ENCODE assay signal across 10 cellular contexts in the genomic region with DNA sequence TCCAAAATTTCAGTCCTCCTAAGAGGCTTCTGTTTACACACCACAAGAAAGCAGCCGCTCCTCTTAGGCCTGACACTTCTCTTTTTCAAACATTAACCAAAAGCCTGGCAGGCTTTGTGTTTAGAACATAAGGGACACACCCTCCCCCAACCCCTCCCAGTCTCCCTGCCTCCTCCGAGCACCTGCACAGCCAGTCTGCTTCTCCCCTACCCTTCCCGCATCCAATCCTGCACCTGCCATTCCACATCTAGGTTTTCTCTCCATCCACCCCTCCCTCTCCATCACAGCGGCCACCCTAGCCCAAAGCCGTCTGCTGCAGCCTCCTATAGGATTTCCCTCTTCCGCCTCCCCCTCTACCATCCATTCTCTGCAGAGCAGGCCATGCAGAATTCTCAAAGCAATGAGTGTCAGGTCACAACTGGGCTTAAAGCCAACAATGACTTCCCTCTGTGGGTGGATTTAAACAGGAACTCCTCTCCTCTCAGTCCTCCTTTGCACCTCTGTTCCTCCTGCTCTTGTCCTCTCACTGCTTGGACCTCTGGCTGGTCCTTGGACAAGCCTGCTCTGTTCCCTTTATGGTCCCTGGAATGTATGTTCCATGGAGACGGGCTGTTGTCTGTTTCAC.
DNase-seq lines count a peak whose midpoint lies in the region; ATAC-seq and TF ChIP-seq lines count a peak whose summit lies in the region.
"Had no signal": no experiment of that assay in that cellular context is flagged by ENCODE, and none has a peak within 500 bp of the region (broad histone marks: within the 10 kb centered on the region; RNA-seq: fewer than 3 reads in every experiment).

No MANE protein-coding gene starts in this region.

- H3K4me1 Mint-ChIP-seq in T-helper 17 cell = peaks cover 10% of the 10 kb centered on the region
- peaks cover 14% of the 10 kb centered on the region for H3K4me1 Mint-ChIP-seq in stimulated activated naive CD8-positive, alpha-beta T cell treated with anti-CD3 and anti-CD28 coated beads, Interleukin-15, amount 100 ng/mL, for 72 hours
- H3K4me1 Mint-ChIP-seq in natural killer cell treated with Interleukin-12 subunit alpha and Interleukin-12 subunit beta and Interleukin-15 and Interleukin-18, amount 100 ng/mL, for 72 hours (ENCODE audit: low read depth in 2 of 2) = peaks cover 0 to 4% of the 10 kb centered on the region in 2 donors

- ATAC-seq in T-helper 17 cell (no peak), mucosa of descending colon (peak; percentile 87), right cardiac atrium (no peak)
- ATAC-seq in stimulated activated naive CD8-positive, alpha-beta T cell treated with anti-CD3 and anti-CD28 coated beads, Interleukin-15, amount 100 ng/mL, for 72 hours = no peak
- no peak for ATAC-seq in natural killer cell treated with Interleukin-12 subunit alpha and Interleukin-12 subunit beta and Interleukin-15 and Interleukin-18, amount 100 ng/mL, for 72 hours

- H3K27ac Mint-ChIP-seq in T-helper 17 cell = peak overlapping the region; percentile 21
- no peak overlapping the region for H3K27ac Mint-ChIP-seq in stimulated activated naive CD8-positive, alpha-beta T cell treated with anti-CD3 and anti-CD28 coated beads, Interleukin-15, amount 100 ng/mL, for 72 hours
- no peak overlapping the region for H3K27ac Mint-ChIP-seq in natural killer cell treated with Interleukin-12 subunit alpha and Interleukin-12 subunit beta and Interleukin-15 and Interleukin-18, amount 100 ng/mL, for 72 hours

- WGBS in right cardiac atrium = 67% methylated on average over 7 of the region's 7 CpGs

- intact Hi-C loops in mucosa of descending colon (cut with DNase I, micrococcal nuclease) = loop anchor here in 1 of 2 donors (10.0 kb wide), 1 partner anchor 231 kb away; no protein-coding TSS in a partner anchor
- intact Hi-C loops in right cardiac atrium (cut with DNase I) = loop anchor here in 3 of 4 donors (5.0 to 10.0 kb wide), 3 partner anchors 233 to 461 kb away; no protein-coding TSS in a partner anchor

- H3K27me3 Mint-ChIP-seq in T-helper 17 cell = peaks cover 49% of the 10 kb centered on the region
- H3K27me3 Mint-ChIP-seq in stimulated activated naive CD8-positive, alpha-beta T cell treated with anti-CD3 and anti-CD28 coated beads, Interleukin-15, amount 100 ng/mL, for 72 hours = peaks cover 9% of the 10 kb centered on the region
- H3K27me3 Mint-ChIP-seq in natural killer cell treated with Interleukin-12 subunit alpha and Interleukin-12 subunit beta and Interleukin-15 and Interleukin-18, amount 100 ng/mL, for 72 hours = peaks cover 17 to 24% of the 10 kb centered on the region in 2 donors

- peak; percentile 63 for DNase-seq in H4 (ENCODE audit: low spot score)
- peak; percentile 91 for DNase-seq in NCI-H2029 treated with DMSO at 0.1 percent for 48 hours (lab: John Stamatoyannopoulos, UW)
- no peak for DNase-seq in T-helper 17 cell
- peak in 2 of 3 donors; percentile 54 to 74 for DNase-seq in mucosa of descending colon
- no peak for DNase-seq in stimulated activated naive CD8-positive, alpha-beta T cell treated with anti-CD3 and anti-CD28 coated beads, Interleukin-15, amount 100 ng/mL, for 72 hours
- no peak for DNase-seq in foreskin fibroblast
- no peak for DNase-seq in natural killer cell treated with Interleukin-12 subunit alpha and Interleukin-12 subunit beta and Interleukin-15 and Interleukin-18, amount 100 ng/mL, for 72 hours (ENCODE audit: low spot score)
- no peak for DNase-seq in right cardiac atrium

- no peaks in the 10 kb centered on the region for H3K36me3 ChIP-seq in mucosa of descending colon (ENCODE audit: low read depth)
- H3K36me3 ChIP-seq: HAP-1 had no signal

- H3K27me3 ChIP-seq in right cardiac atrium (ENCODE audit: control insufficient read depth, insufficient read depth) = no peaks in the 10 kb centered on the region

- H3K9me3 ChIP-seq in T-helper 17 cell (ENCODE audit: control insufficient read depth, low read length, poor library complexity, severe bottlenecking) (no peaks in the 10 kb centered on the region), mucosa of descending colon (no peaks in the 10 kb centered on the region), right cardiac atrium (ENCODE audit: control insufficient read depth, low read length) (no peaks in the 10 kb centered on the region)
- H3K9me3 ChIP-seq: HAP-1 had no signal

- H3K4me3 ChIP-seq in mucosa of descending colon = no peak overlapping the region
- no peak overlapping the region for H3K4me3 ChIP-seq in foreskin fibroblast (ENCODE audit: low read depth in 1 of 2, low read length in 2 of 2)
- no peak overlapping the region for H3K4me3 ChIP-seq in right cardiac atrium (ENCODE audit: low read length)
- H3K4me3 ChIP-seq: HAP-1 had no signal

- H3K4me1 ChIP-seq in mucosa of descending colon (ENCODE audit: low read depth) = peaks cover 11% of the 10 kb centered on the region
- no peaks in the 10 kb centered on the region for H3K4me1 ChIP-seq in right cardiac atrium (ENCODE audit: control insufficient read depth, insufficient read depth, low read length)
- H3K4me1 ChIP-seq: HAP-1 had no signal

- no peaks in the 10 kb centered on the region for H3K9me3 Mint-ChIP-seq in stimulated activated naive CD8-positive, alpha-beta T cell treated with anti-CD3 and anti-CD28 coated beads, Interleukin-15, amount 100 ng/mL, for 72 hours
- H3K9me3 Mint-ChIP-seq in natural killer cell treated with Interleukin-12 subunit alpha and Interleukin-12 subunit beta and Interleukin-15 and Interleukin-18, amount 100 ng/mL, for 72 hours = no peaks in the 10 kb centered on the region

- no peaks in the 10 kb centered on the region for H3K36me3 Mint-ChIP-seq in T-helper 17 cell (ENCODE audit: low read depth)
- no peaks in the 10 kb centered on the region for H3K36me3 Mint-ChIP-seq in natural killer cell treated with Interleukin-12 subunit alpha and Interleukin-12 subunit beta and Interleukin-15 and Interleukin-18, amount 100 ng/mL, for 72 hours

- no peak overlapping the region for H3K27ac ChIP-seq in right cardiac atrium (ENCODE audit: low read length)
- H3K27ac ChIP-seq: C4-2B had no signal

- no peak for TF ChIP-seq CTCF in mucosa of descending colon (IDR thresholded peaks at IDR 0.05)
- no peak for TF ChIP-seq CTCF in foreskin fibroblast (IDR thresholded peaks at IDR 0.05; ENCODE audit: low read depth, low read length)

- no peak overlapping the region for H3K4me3 Mint-ChIP-seq in T-helper 17 cell
- no peak overlapping the region for H3K4me3 Mint-ChIP-seq in stimulated activated naive CD8-positive, alpha-beta T cell treated with anti-CD3 and anti-CD28 coated beads, Interleukin-15, amount 100 ng/mL, for 72 hours
- no peak overlapping the region for H3K4me3 Mint-ChIP-seq in natural killer cell treated with Interleukin-12 subunit alpha and Interleukin-12 subunit beta and Interleukin-15 and Interleukin-18, amount 100 ng/mL, for 72 hours

Comparison
In these comparisons a context has a peak if more than half of its experiments do, and no peak if none do; other contexts are left out.
1. DNase-seq: peak in H4 (single experiment), NCI-H2029 treated with DMSO at 0.1 percent for 48 hours (single experiment) and mucosa of descending colon (2 of 3); none in T-helper 17 cell (0 of 3), stimulated activated naive CD8-positive, alpha-beta T cell treated with anti-CD3 and anti-CD28 coated beads, Interleukin-15, amount 100 ng/mL, for 72 hours (0 of 2), foreskin fibroblast (0 of 2), natural killer cell treated with Interleukin-12 subunit alpha and Interleukin-12 subunit beta and Interleukin-15 and Interleukin-18, amount 100 ng/mL, for 72 hours (single experiment) and right cardiac atrium (0 of 3).